In the genomic region with DNA sequence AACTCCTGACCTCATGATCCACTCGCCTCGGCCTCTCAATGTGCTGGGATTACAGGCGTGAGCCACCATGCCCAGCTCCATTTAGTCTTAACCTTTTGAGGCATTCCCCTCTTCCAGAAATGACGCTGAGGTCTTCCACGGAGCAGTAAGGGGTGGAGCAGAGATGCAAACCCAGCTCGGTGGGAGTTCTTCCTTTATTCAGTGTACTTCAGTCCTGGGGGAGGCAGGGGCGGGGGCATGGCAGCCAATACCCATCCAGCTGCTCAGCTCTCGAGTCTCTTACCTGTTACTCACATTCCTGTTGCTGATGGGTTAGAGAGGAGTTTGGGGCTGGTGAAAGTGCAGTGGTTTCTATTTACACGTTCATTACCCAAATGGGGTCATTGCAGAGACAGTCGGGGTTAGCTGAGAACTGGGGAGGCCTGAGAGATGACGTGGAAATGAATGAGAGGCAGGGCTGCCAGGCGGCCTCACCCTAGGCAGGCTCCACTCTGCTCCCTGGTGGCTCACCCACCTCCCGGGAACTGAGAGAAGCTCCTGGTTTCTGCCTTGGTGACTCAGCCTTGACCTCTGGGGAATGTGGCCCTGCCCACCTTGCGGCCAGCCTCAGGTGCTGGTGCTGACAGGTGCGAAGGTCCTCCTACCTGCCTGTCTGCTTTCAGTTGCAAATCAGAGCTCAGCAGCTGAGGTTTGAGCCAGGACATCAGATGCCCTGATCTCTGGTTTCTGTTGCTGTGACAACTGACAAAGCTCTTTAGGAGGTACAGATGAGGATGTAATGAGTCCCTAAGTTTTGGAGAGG, we compare ENCODE assay signal across 8 cellular contexts. TPM values are rescaled to one million over a fixed set of nuclear protein-coding genes. Genes with fewer than 3 reads are reported as not detected.
DNase-seq lines count a peak whose midpoint lies in the region; ATAC-seq and TF ChIP-seq lines count a peak whose summit lies in the region.

No MANE protein-coding gene starts in this region.

- H4K20me1 ChIP-seq in OCI-LY1 (ENCODE audit: insufficient read depth, low read length), result no peaks in the 10 kb centered on the region

- H3K9me2 ChIP-seq in OCI-LY1 (ENCODE audit: low read depth, low read length), result no peaks in the 10 kb centered on the region

- H3K27me3 ChIP-seq in OCI-LY1 (ENCODE audit: insufficient read depth, low read length) (no peaks in the 10 kb centered on the region), parathyroid adenoma (ENCODE audit: control insufficient read depth, insufficient read depth, low read length) (no peaks in the 10 kb centered on the region)

- H3K27ac ChIP-seq in OCI-LY1 (ENCODE audit: low read depth, low read length, poor library complexity, severe bottlenecking), result peak overlapping the region; percentile 79
- H3K27ac ChIP-seq in parathyroid adenoma, result peak overlapping the region; percentile 39

- H3F3A ChIP-seq in OCI-LY1 (ENCODE audit: insufficient read depth, low read length), result peaks cover 4% of the 10 kb centered on the region; the same call in 1 of the 2 replicates

- no peaks in the 10 kb centered on the region for H3K9me3 ChIP-seq in OCI-LY1 (ENCODE audit: low read length)
- no peaks in the 10 kb centered on the region for H3K9me3 ChIP-seq in parathyroid adenoma (ENCODE audit: control insufficient read depth, low read length)

- TF ChIP-seq CTCF in OCI-LY1 (IDR thresholded peaks at IDR 0.05; ENCODE audit: low read length) (peak; percentile 30), fibroblast of the aortic adventitia (IDR thresholded peaks at IDR 0.05; ENCODE audit: insufficient read depth, low read length) (peak; percentile 27), parathyroid adenoma (IDR thresholded peaks at IDR 0.05) (peak; percentile 14)

- H2AFZ ChIP-seq in OCI-LY1 (ENCODE audit: low read length), result no peak overlapping the region
- no peak overlapping the region for H2AFZ ChIP-seq in parathyroid adenoma

- H3K36me3 ChIP-seq in OCI-LY1 (ENCODE audit: insufficient read depth, low read length), result peaks cover 55% of the 10 kb centered on the region
- H3K36me3 ChIP-seq in parathyroid adenoma (ENCODE audit: control insufficient read depth, insufficient read depth, low read length), result no peaks in the 10 kb centered on the region

- peak overlapping the region; percentile 28; the same call in 1 of the 2 replicates for H3K4me2 ChIP-seq in OCI-LY1 (ENCODE audit: low read length)
- H3K4me2 ChIP-seq in parathyroid adenoma (ENCODE audit: low read length), result no peak overlapping the region

- ATAC-seq in GM18511 (IDR thresholded peaks at IDR 0.05; ENCODE audit: unreplicated experiment), result peak; percentile 31
- no peak for ATAC-seq in HG02840 (IDR thresholded peaks at IDR 0.05; ENCODE audit: low FRiP score, unreplicated experiment)
- no peak for ATAC-seq in GM21390 (IDR thresholded peaks at IDR 0.05; ENCODE audit: unreplicated experiment)

- H3K4me3 ChIP-seq in OCI-LY1 (ENCODE audit: low read depth, low read length, poor library complexity, severe bottlenecking), result no peak overlapping the region
- H3K4me3 ChIP-seq in fibroblast of the aortic adventitia (ENCODE audit: low read depth, low read length), result no peak overlapping the region
- H3K4me3 ChIP-seq in parathyroid adenoma (ENCODE audit: low read depth, low read length), result no peak overlapping the region

- H3K4me1 ChIP-seq in OCI-LY1 (ENCODE audit: insufficient read depth, low read length, severe bottlenecking) (peaks cover 39% of the 10 kb centered on the region), parathyroid adenoma (no peaks in the 10 kb centered on the region)

- H3K9ac ChIP-seq in OCI-LY1 (ENCODE audit: low read length), result no peak overlapping the region; the same call in 1 of the 2 replicates
- no peak overlapping the region for H3K9ac ChIP-seq in parathyroid adenoma

- DNase-seq in fibroblast of the aortic adventitia (ENCODE audit: low read depth) (no peak), amniotic stem cell (lab: John Stamatoyannopoulos, UW) (no peak), NCI-H524 treated with DMSO at 0.1 percent for 48 hours (lab: John Stamatoyannopoulos, UW) (no peak)

- H3K79me2 ChIP-seq in OCI-LY1 (ENCODE audit: insufficient read depth, low read length) (no peaks in the 10 kb centered on the region), parathyroid adenoma (no peaks in the 10 kb centered on the region)

RNA-seq across cellular contexts. Expression of a gene that starts 13.4 kb away (rescaled TPM):
- total RNA-seq in fibroblast of the aortic adventitia (ENCODE audit: low replicate concordance), result 0.09 TPM in 1 of 2 replicates, not detected in the other
